ENCODE assay signal across 8 cellular contexts in genomic region chr19:40714519-40715299, GRCh38. TPM values are rescaled to one million over a fixed set of nuclear protein-coding genes. Genes with fewer than 3 reads are reported as not detected.
A peak's percentile ranks its signal among the peaks of the same experiment; 100 is the strongest.
DNase-seq lines count a peak whose midpoint lies in the region; ATAC-seq and TF ChIP-seq lines count a peak whose summit lies in the region.

No MANE protein-coding gene starts in this region.

- peak overlapping the region; percentile 70 for H3K4me3 ChIP-seq in OCI-LY7 (ENCODE audit: low read depth, low read length, poor library complexity, severe bottlenecking)
- H3K4me3 ChIP-seq in mucosa of stomach (ENCODE audit: low read length), result peak overlapping the region; percentile 76

- intact Hi-C loops in Calu3 (cut with micrococcal nuclease; ENCODE audit: unreplicated experiment) (loop anchor here (5.0 kb wide), 1 partner anchor 38 kb away; the partner anchor contains the start of genes ACTMAP and SNRPA), OCI-LY7 (cut with micrococcal nuclease; ENCODE audit: unreplicated experiment) (loop anchor here (1.0 kb wide), 1 partner anchor 36 kb away; the partner anchor contains the start of gene ACTMAP)

- ATAC-seq in GM21526 (IDR thresholded peaks at IDR 0.05; ENCODE audit: low FRiP score, unreplicated experiment), result peak; percentile 49

- no peak for TF ChIP-seq POLR2A in erythroblast (IDR thresholded peaks at IDR 0.05; ENCODE audit: low read length)

- CTCF ChIA-PET in Calu3 (lab: Charles Lee) (interaction anchor here (0.7 kb wide), 1 partner anchor 46 kb away, joined by 6 read pairs; no protein-coding TSS in a partner anchor), OCI-LY7 (lab: Charles Lee; ENCODE audit: unreplicated experiment) (interaction anchor here (0.5 kb wide), 1 partner anchor 16 kb away, joined by 3 read pairs; no protein-coding TSS in a partner anchor)

- H3K9me3 Mint-ChIP-seq in Calu3 (ENCODE audit: low read depth, unreplicated experiment) (no peaks in the 10 kb centered on the region), IgD-negative memory B cell (no peaks in the 10 kb centered on the region)
- no peaks in the 10 kb centered on the region for H3K9me3 Mint-ChIP-seq in activated T-cell treated with anti-CD3 and anti-CD28 coated beads, Interleukin-2, amount 50 U/mL, for 24 hours

- H2AFZ ChIP-seq in OCI-LY7 (ENCODE audit: low read length), result peak overlapping the region; percentile 54; the same call in 1 of the 2 replicates

- peak overlapping the region; percentile 85 for H3K4me2 ChIP-seq in OCI-LY7 (ENCODE audit: low read length)

- H4K20me1 ChIP-seq in OCI-LY7 (ENCODE audit: insufficient read depth, low read length), result no peaks in the 10 kb centered on the region

- DNase-seq in Calu3 (peak; percentile 98), OCI-LY7 (ENCODE audit: low spot score) (peak; percentile 93), erythroblast (lab: John Stamatoyannopoulos, UW) (peak; percentile 92 to 95)
- peak; percentile 95 for DNase-seq in activated T-cell treated with anti-CD3 and anti-CD28 coated beads, Interleukin-2, amount 50 U/mL, for 24 hours
- DNase-seq in stimulated activated CD8-positive, alpha-beta memory T cell treated with anti-CD3 and anti-CD28 coated beads, Interleukin-4, amount 100 ng/mL, for 24 hours (ENCODE audit: low read depth), result peak; percentile 88

- H3K4me3 Mint-ChIP-seq in Calu3 (ENCODE audit: low read depth, unreplicated experiment) (peak overlapping the region; percentile 78), IgD-negative memory B cell (peak overlapping the region; percentile 91 to 98 (median 97))
- peak overlapping the region; percentile 90 for H3K4me3 Mint-ChIP-seq in activated T-cell treated with anti-CD3 and anti-CD28 coated beads, Interleukin-2, amount 50 U/mL, for 24 hours

- POLR2A ChIA-PET in OCI-LY7 (lab: Charles Lee), result no interaction called here

- H3K27me3 ChIP-seq in mucosa of stomach (ENCODE audit: control insufficient read depth, insufficient read depth, low read length), result no peaks in the 10 kb centered on the region

- no peak for TF ChIP-seq CTCF in Calu3 (IDR thresholded peaks at IDR 0.05; ENCODE audit: unreplicated experiment)
- no peak for TF ChIP-seq CTCF in OCI-LY7 (conservative IDR thresholded peaks at IDR 0.05; ENCODE audit: low read length)

- peaks cover 25% of the 10 kb centered on the region for H3K79me2 ChIP-seq in OCI-LY7 (ENCODE audit: insufficient read depth, low read depth, low read length)

- H3K9ac ChIP-seq in mucosa of stomach (ENCODE audit: low read length), result peak overlapping the region; percentile 95

- no peaks in the 10 kb centered on the region for H3K27me3 Mint-ChIP-seq in Calu3 (ENCODE audit: unreplicated experiment)
- no peaks in the 10 kb centered on the region for H3K27me3 Mint-ChIP-seq in IgD-negative memory B cell
- H3K27me3 Mint-ChIP-seq in activated T-cell treated with anti-CD3 and anti-CD28 coated beads, Interleukin-2, amount 50 U/mL, for 24 hours, result no peaks in the 10 kb centered on the region

- H3K9me2 ChIP-seq in OCI-LY7 (ENCODE audit: insufficient read depth, low read length), result no peaks in the 10 kb centered on the region

- no TSS peak for BruUV-seq in Calu3 (replicated peaks; lab: Mats Ljungman, UMichigan)
- no TSS peak for BruUV-seq in OCI-LY7 (replicated peaks; lab: Mats Ljungman, UMichigan)

- peaks cover 14% of the 10 kb centered on the region for H3K4me1 Mint-ChIP-seq in Calu3 (ENCODE audit: low read depth, unreplicated experiment)
- H3K4me1 Mint-ChIP-seq in IgD-negative memory B cell, result peaks cover 32 to 39% (median 33%) of the 10 kb centered on the region in 3 donors
- H3K4me1 Mint-ChIP-seq in activated T-cell treated with anti-CD3 and anti-CD28 coated beads, Interleukin-2, amount 50 U/mL, for 24 hours (ENCODE audit: low read depth), result peaks cover 54% of the 10 kb centered on the region

- H3K4me1 ChIP-seq in OCI-LY7 (ENCODE audit: insufficient read depth, low read length, poor library complexity, severe bottlenecking) (peaks cover 37% of the 10 kb centered on the region), mucosa of stomach (ENCODE audit: control insufficient read depth, insufficient read depth, low read length) (peaks cover 32% of the 10 kb centered on the region)

- H3K9me3 ChIP-seq in OCI-LY7 (ENCODE audit: low read length) (no peaks in the 10 kb centered on the region), mucosa of stomach (ENCODE audit: control insufficient read depth, low read length) (no peaks in the 10 kb centered on the region)

- H3K36me3 Mint-ChIP-seq in Calu3 (ENCODE audit: insufficient read depth, unreplicated experiment) (peaks cover 88% of the 10 kb centered on the region), IgD-negative memory B cell (no peaks in the 10 kb centered on the region)
- peaks cover 33% of the 10 kb centered on the region for H3K36me3 Mint-ChIP-seq in activated T-cell treated with anti-CD3 and anti-CD28 coated beads, Interleukin-2, amount 50 U/mL, for 24 hours (ENCODE audit: low read depth)

- H3K27ac ChIP-seq in OCI-LY7 (ENCODE audit: low read depth, low read length, poor library complexity, severe bottlenecking), result peak overlapping the region; percentile 72

- H3K27ac Mint-ChIP-seq in Calu3 (ENCODE audit: unreplicated experiment) (peak overlapping the region; percentile 93), IgD-negative memory B cell (peak overlapping the region; percentile 94 to 98 (median 97))
- H3K27ac Mint-ChIP-seq in activated T-cell treated with anti-CD3 and anti-CD28 coated beads, Interleukin-2, amount 50 U/mL, for 24 hours, result peak overlapping the region; percentile 99

- peaks cover 13% of the 10 kb centered on the region; the same call in 1 of the 2 replicates for H3K36me3 ChIP-seq in OCI-LY7 (ENCODE audit: insufficient read depth, low read length)
- H3K36me3 ChIP-seq in mucosa of stomach (ENCODE audit: control insufficient read depth, insufficient read depth, low read length), result no peaks in the 10 kb centered on the region

RNA-seq across cellular contexts. Expression of gene COQ8B, which starts 2.0 kb away (rescaled TPM):
- 55.9 and 62.7 TPM in 2 replicates for total RNA-seq in Calu3 (2022)
- polyA plus RNA-seq in IgD-negative memory B cell, result 24.2 TPM
- total RNA-seq in OCI-LY7 (2014; rRNA removed; shearing (Covaris generic)), result 34.9 and 39.3 TPM in 2 replicates
- total RNA-seq in OCI-LY7 (2022), result 32.5 and 34.6 TPM in 2 replicates

RNA-seq across cellular contexts. Expression of gene ITPKC, which starts 2.2 kb away (rescaled TPM):
- 25.3 and 32.0 TPM in 2 replicates for total RNA-seq in Calu3 (2022)
- 8.8 TPM for polyA plus RNA-seq in IgD-negative memory B cell
- total RNA-seq in OCI-LY7 (2014; rRNA removed; shearing (Covaris generic)), result 4.0 and 6.5 TPM in 2 replicates
- total RNA-seq in OCI-LY7 (2022), result 5.2 and 5.5 TPM in 2 replicates

RNA-seq across cellular contexts. Expression of gene NUMBL, which starts 24.3 kb away (rescaled TPM):
- total RNA-seq in Calu3 (2022) (21.4 and 25.3 TPM in 2 replicates), OCI-LY7 (2022) (7.1 and 8.9 TPM in 2 replicates)
- 4.0 TPM for polyA plus RNA-seq in IgD-negative memory B cell
- 4.1 and 4.9 TPM in 2 replicates for total RNA-seq in OCI-LY7 (2014; rRNA removed; shearing (Covaris generic))

RNA-seq across cellular contexts. Expression of gene ACTMAP, which starts 35.6 kb away (rescaled TPM):
- total RNA-seq in Calu3 (2022) (17.8 and 20.2 TPM in 2 replicates), OCI-LY7 (2022) (52.1 and 54.8 TPM in 2 replicates)
- 4.9 TPM for polyA plus RNA-seq in IgD-negative memory B cell
- total RNA-seq in OCI-LY7 (2014; rRNA removed; shearing (Covaris generic)), result 3.3 and 5.0 TPM in 2 replicates

RNA-seq across cellular contexts. Expression of gene SNRPA, which starts 36.3 kb away (rescaled TPM):
- 95.4 and 102 TPM in 2 replicates for total RNA-seq in Calu3 (2022)
- polyA plus RNA-seq in IgD-negative memory B cell, result 96.4 TPM
- 315 and 328 TPM in 2 replicates for total RNA-seq in OCI-LY7 (2014; rRNA removed; shearing (Covaris generic))
- 214 and 244 TPM in 2 replicates for total RNA-seq in OCI-LY7 (2022)

Comparison
In these comparisons a context has a peak if more than half of its experiments do, and no peak if none do; other contexts are left out.
1. Peak in every context shown above with its lines: DNase-seq, ATAC-seq, H3K4me3 ChIP-seq and H3K27ac ChIP-seq.